In the genomic region with DNA sequence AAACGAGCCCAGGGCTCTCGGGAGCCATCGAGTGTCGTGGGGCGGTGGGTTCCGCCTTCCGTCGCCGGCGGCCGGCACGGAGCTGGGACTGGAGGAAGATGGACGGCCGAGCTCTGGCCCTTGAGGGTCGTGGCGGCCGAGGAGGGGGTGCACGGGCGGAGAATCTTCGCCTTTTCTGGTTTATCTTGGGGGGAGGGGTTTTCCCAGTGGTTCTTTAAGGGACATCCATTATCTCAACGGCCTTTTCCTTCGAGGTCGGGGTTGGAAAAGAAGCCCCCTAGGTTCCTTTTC, we compare ENCODE assay signal across 8 cellular contexts. TPM values are rescaled to one million over a fixed set of nuclear protein-coding genes. Genes with fewer than 3 reads are reported as not detected.
DNase-seq lines count a peak whose midpoint lies in the region; ATAC-seq and TF ChIP-seq lines count a peak whose summit lies in the region.

No MANE protein-coding gene starts in this region.

- H3K9me3 ChIP-seq in NT2/D1 (ENCODE audit: insufficient read depth, low read length), result no peaks in the 10 kb centered on the region
- H3K9me3 ChIP-seq in endodermal cell (ENCODE audit: control insufficient read depth, low read length), result no peaks in the 10 kb centered on the region

- no peak for DNase-seq in activated CD4-positive, alpha-beta T cell treated with anti-CD3 and anti-CD28 coated beads for 36 hours
- DNase-seq in activated CD4-positive, alpha-beta T cell treated with anti-CD3 and anti-CD28 coated beads, Interleukin-2, amount 50 U/mL, for 48 hours, result no peak
- DNase-seq in NT2/D1 (ENCODE audit: low read depth, low spot score), result peak; percentile 3
- no peak for DNase-seq in endodermal cell
- no peak for DNase-seq in nephron progenitor cell
- DNase-seq in UCSD-AML1 (lab: John Stamatoyannopoulos, UW; ENCODE audit: unreplicated experiment), result no peak

- peaks cover 9% of the 10 kb centered on the region for H3K4me1 Mint-ChIP-seq in activated CD4-positive, alpha-beta T cell treated with anti-CD3 and anti-CD28 coated beads for 36 hours
- peaks cover 6% of the 10 kb centered on the region for H3K4me1 Mint-ChIP-seq in endodermal cell
- peaks cover 19% of the 10 kb centered on the region for H3K4me1 Mint-ChIP-seq in nephron progenitor cell

- peak overlapping the region; percentile 91 for H3K4me3 Mint-ChIP-seq in activated CD4-positive, alpha-beta T cell treated with anti-CD3 and anti-CD28 coated beads for 36 hours
- H3K4me3 Mint-ChIP-seq in endodermal cell, result peak overlapping the region; percentile 94
- H3K4me3 Mint-ChIP-seq in nephron progenitor cell, result peak overlapping the region; percentile 86

- CTCF ChIA-PET in activated CD4-positive, alpha-beta T cell treated with anti-CD3 and anti-CD28 coated beads for 36 hours (lab: Charles Lee), result interaction anchor here (0.6 kb wide), 1 partner anchor 135 kb away, joined by 3 read pairs; no protein-coding TSS in a partner anchor

- intact Hi-C loops in activated CD4-positive, alpha-beta T cell treated with anti-CD3 and anti-CD28 coated beads for 36 hours (cut with DNase I, micrococcal nuclease), result loop anchor here (1.0 to 10.0 kb wide), 14 partner anchors 121 to 647 kb away; partner anchors contain the start of genes HNRNPH3 (in 2 of the 2), PBLD (in 2 of the 2), SLC25A16 (in 2 of the 2) and DDX21 (in 1 of the 2)

- H3K4me1 ChIP-seq in NT2/D1 (ENCODE audit: insufficient read depth, insufficient read length) (no peaks in the 10 kb centered on the region), endodermal cell (ENCODE audit: control insufficient read depth, insufficient read depth, low read length) (no peaks in the 10 kb centered on the region)

- TF ChIP-seq CTCF in endodermal cell (conservative IDR thresholded peaks at IDR 0.05) (no peak), nephron progenitor cell (IDR thresholded peaks at IDR 0.05) (no peak)

- H3K36me3 Mint-ChIP-seq in activated CD4-positive, alpha-beta T cell treated with anti-CD3 and anti-CD28 coated beads for 36 hours (ENCODE audit: low read depth), result peaks cover 30% of the 10 kb centered on the region
- H3K36me3 Mint-ChIP-seq in endodermal cell (ENCODE audit: low read depth) (peaks cover 31% of the 10 kb centered on the region), nephron progenitor cell (ENCODE audit: low read depth) (peaks cover 44% of the 10 kb centered on the region)

- H3K27me3 Mint-ChIP-seq in activated CD4-positive, alpha-beta T cell treated with anti-CD3 and anti-CD28 coated beads for 36 hours, result no peaks in the 10 kb centered on the region
- H3K27me3 Mint-ChIP-seq in endodermal cell (ENCODE audit: insufficient read depth) (no peaks in the 10 kb centered on the region), nephron progenitor cell (ENCODE audit: low read depth, poor library complexity) (peaks cover 10% of the 10 kb centered on the region)

- peak overlapping the region; percentile 91 for H3K27ac Mint-ChIP-seq in activated CD4-positive, alpha-beta T cell treated with anti-CD3 and anti-CD28 coated beads for 36 hours
- H3K27ac Mint-ChIP-seq in endodermal cell, result peak overlapping the region; percentile 100
- H3K27ac Mint-ChIP-seq in nephron progenitor cell, result peak overlapping the region; percentile 94

- POLR2A ChIA-PET in activated CD4-positive, alpha-beta T cell treated with anti-CD3 and anti-CD28 coated beads for 36 hours (lab: Charles Lee), result interaction anchor here (0.6 to 1.0 kb wide), 3 partner anchors 29 to 315 kb away, joined by 3 to 7 read pairs (median 3); partner anchors contain the start of gene RUFY2

- WGBS in endodermal cell (ENCODE audit: insufficient coverage in 1 of 2, insufficient read length in 1 of 2), 2 experiments, result 0% methylated on average over 4 to 23 of the region's 23 CpGs

- peak overlapping the region; percentile 82 for H3K4me3 ChIP-seq in NT2/D1 (ENCODE audit: insufficient read length, low read depth)
- H3K4me3 ChIP-seq in endodermal cell (ENCODE audit: low read length), result peak overlapping the region; percentile 94

- H3K9me3 Mint-ChIP-seq in activated CD4-positive, alpha-beta T cell treated with anti-CD3 and anti-CD28 coated beads for 36 hours (ENCODE audit: low read depth), result no peaks in the 10 kb centered on the region
- H3K9me3 Mint-ChIP-seq in endodermal cell (no peaks in the 10 kb centered on the region), nephron progenitor cell (peaks cover 4% of the 10 kb centered on the region)

- H3K9ac ChIP-seq in NT2/D1 (ENCODE audit: insufficient read length, low read depth) (peak overlapping the region; percentile 95), endodermal cell (ENCODE audit: extremely low read depth, low read length, poor library complexity, severe bottlenecking) (peak overlapping the region; percentile 87)

- H3K36me3 ChIP-seq in NT2/D1 (ENCODE audit: insufficient read depth, insufficient read length, low read length) (peaks cover 24% of the 10 kb centered on the region), endodermal cell (ENCODE audit: control insufficient read depth, insufficient read depth, low read length) (peaks cover 34% of the 10 kb centered on the region)

- H3K27ac ChIP-seq in endodermal cell (ENCODE audit: low read depth, low read length), result peak overlapping the region; percentile 92

- H3K27me3 ChIP-seq in NT2/D1 (ENCODE audit: insufficient read depth, insufficient read length) (no peaks in the 10 kb centered on the region), endodermal cell (ENCODE audit: control insufficient read depth, insufficient read depth, low read length, poor library complexity, severe bottlenecking) (no peaks in the 10 kb centered on the region)

- no peak for ATAC-seq in activated CD4-positive, alpha-beta T cell treated with anti-CD3 and anti-CD28 coated beads for 36 hours
- ATAC-seq in esophagus mucosa (no peak), GM21360 (IDR thresholded peaks at IDR 0.05; ENCODE audit: unreplicated experiment) (no peak)

RNA-seq across cellular contexts. Expression of gene CCAR1, which starts 0.6 kb away (rescaled TPM):
- 100 to 1,000 TPM in 1 of 2 experiments, 10 to 100 TPM in 1; 89.5 to 125 TPM for total RNA-seq in activated CD4-positive, alpha-beta T cell treated with anti-CD3 and anti-CD28 coated beads for 36 hours
- total RNA-seq in endodermal cell (100 to 1,000 TPM in 1 of 2 donors, 10 to 100 TPM in 1; 89.5 to 108 TPM), esophagus mucosa (42.8 TPM)
- 66.1 TPM for polyA plus RNA-seq in endodermal cell (2013, experiment 1 of 2)
- 58.1 TPM for polyA plus RNA-seq in endodermal cell (2013, experiment 2 of 2)
